ENCODE assay signal across 9 cellular contexts in the genomic region with DNA sequence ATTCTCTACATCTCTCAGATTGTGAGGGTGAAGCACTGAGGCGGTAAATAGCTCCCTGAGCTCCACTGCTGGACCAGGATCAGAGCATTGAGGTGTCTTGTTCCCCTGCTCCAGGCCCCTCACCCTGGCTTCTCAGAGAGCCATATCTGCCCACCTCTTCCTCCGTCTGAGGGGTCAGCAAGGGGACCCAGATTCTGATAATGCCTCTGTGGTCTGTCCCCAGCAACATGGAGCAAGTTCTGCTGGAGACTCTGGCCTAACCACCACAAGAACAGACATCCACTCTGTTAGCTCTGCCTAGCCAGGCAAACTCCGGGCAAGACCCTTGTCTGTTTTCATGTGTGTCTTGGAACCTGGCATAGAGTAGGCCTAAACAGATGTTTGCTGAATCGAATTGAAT. TPM values are rescaled to one million over a fixed set of nuclear protein-coding genes. Genes with fewer than 3 reads are reported as not detected.
DNase-seq lines count a peak whose midpoint lies in the region; ATAC-seq and TF ChIP-seq lines count a peak whose summit lies in the region.
"Had no signal": no experiment of that assay in that cellular context is flagged by ENCODE, and none has a peak within 500 bp of the region (broad histone marks: within the 10 kb centered on the region; RNA-seq: fewer than 3 reads in every experiment).

No MANE protein-coding gene starts in this region.

- no peaks in the 10 kb centered on the region for H4K20me1 ChIP-seq in SU-DHL-6 (ENCODE audit: low read depth, low read length)

- H3K9me3 Mint-ChIP-seq in activated T-cell treated with anti-CD3 and anti-CD28 coated beads, Interleukin-2, amount 50 U/mL, for 4 hours, result no peaks in the 10 kb centered on the region
- H3K9me3 Mint-ChIP-seq in effector memory CD8-positive, alpha-beta T cell, result no peaks in the 10 kb centered on the region
- H3K9me3 Mint-ChIP-seq in stimulated activated memory B cell treated with anti-CD40 and anti-IgM and Interleukin-4, amounts not matched to agents 10 μg/mL and 1 μg/mL and 100 μg/mL, for 72 hours, result no peaks in the 10 kb centered on the region

- H3K4me3 ChIP-seq in SU-DHL-6 (ENCODE audit: insufficient read depth, low read length, poor library complexity, severe bottlenecking) (peak overlapping the region; percentile 44), right atrium auricular region (no peak overlapping the region)
- H3K4me3 ChIP-seq: PC-9 had no signal

- peaks cover 0 to 30% of the 10 kb centered on the region in 2 donors for H3K4me1 ChIP-seq in right atrium auricular region

- H3K9me2 ChIP-seq in SU-DHL-6 (replicated peaks; ENCODE audit: insufficient read depth, low read length), result no peaks in the 10 kb centered on the region

- no peaks in the 10 kb centered on the region for H3K27me3 ChIP-seq in SU-DHL-6 (ENCODE audit: low read length)
- no peaks in the 10 kb centered on the region for H3K27me3 ChIP-seq in right atrium auricular region

- H3K79me2 ChIP-seq in SU-DHL-6 (ENCODE audit: insufficient read depth, low read length), result peaks cover 23% of the 10 kb centered on the region

- H2AFZ ChIP-seq in SU-DHL-6 (ENCODE audit: low read depth, low read length, severe bottlenecking), result peak overlapping the region; percentile 3
- H2AFZ ChIP-seq: PC-9 had no signal

- peaks cover 7% of the 10 kb centered on the region for H3K36me3 Mint-ChIP-seq in activated T-cell treated with anti-CD3 and anti-CD28 coated beads, Interleukin-2, amount 50 U/mL, for 4 hours (ENCODE audit: insufficient read depth)
- H3K36me3 Mint-ChIP-seq in effector memory CD8-positive, alpha-beta T cell (ENCODE audit: insufficient read depth), result peaks cover 25% of the 10 kb centered on the region
- H3K36me3 Mint-ChIP-seq in stimulated activated memory B cell treated with anti-CD40 and anti-IgM and Interleukin-4, amounts not matched to agents 10 μg/mL and 1 μg/mL and 100 μg/mL, for 72 hours, result peaks cover 17% of the 10 kb centered on the region

- H3K27ac Mint-ChIP-seq in effector memory CD8-positive, alpha-beta T cell, result peak overlapping the region; percentile 81 to 98
- H3K27ac Mint-ChIP-seq in stimulated activated memory B cell treated with anti-CD40 and anti-IgM and Interleukin-4, amounts not matched to agents 10 μg/mL and 1 μg/mL and 100 μg/mL, for 72 hours, result peak overlapping the region; percentile 82

- H3K9me3 ChIP-seq in SU-DHL-6 (ENCODE audit: insufficient read depth, low read length) (no peaks in the 10 kb centered on the region), right atrium auricular region (no peaks in the 10 kb centered on the region)

- H3K4me2 ChIP-seq in SU-DHL-6 (ENCODE audit: low read depth, low read length, poor library complexity, severe bottlenecking), result peak overlapping the region; percentile 77

- H3K4me3 Mint-ChIP-seq in activated T-cell treated with anti-CD3 and anti-CD28 coated beads, Interleukin-2, amount 50 U/mL, for 4 hours, result peak overlapping the region; percentile 91
- peak overlapping the region; percentile 94 to 96 for H3K4me3 Mint-ChIP-seq in effector memory CD8-positive, alpha-beta T cell
- peak overlapping the region; percentile 91 for H3K4me3 Mint-ChIP-seq in stimulated activated memory B cell treated with anti-CD40 and anti-IgM and Interleukin-4, amounts not matched to agents 10 μg/mL and 1 μg/mL and 100 μg/mL, for 72 hours

- ATAC-seq in activated T-cell treated with anti-CD3 and anti-CD28 coated beads, Interleukin-2, amount 50 U/mL, for 4 hours, result no peak
- no peak for ATAC-seq in effector memory CD8-positive, alpha-beta T cell (replicated peaks)
- ATAC-seq in stimulated activated memory B cell treated with anti-CD40 and anti-IgM and Interleukin-4, amounts not matched to agents 10 μg/mL and 1 μg/mL and 100 μg/mL, for 72 hours, result no peak
- ATAC-seq in HG02798 (IDR thresholded peaks at IDR 0.05; ENCODE audit: poor library complexity, unreplicated experiment), result no peak

- peak overlapping the region; percentile 68 for H3K9ac ChIP-seq in SU-DHL-6 (ENCODE audit: low read length)

- no peaks in the 10 kb centered on the region for H3K36me3 ChIP-seq in SU-DHL-6 (ENCODE audit: low read length)
- H3K36me3 ChIP-seq in right atrium auricular region, result no peaks in the 10 kb centered on the region

- peaks cover 74% of the 10 kb centered on the region for H3K4me1 Mint-ChIP-seq in activated T-cell treated with anti-CD3 and anti-CD28 coated beads, Interleukin-2, amount 50 U/mL, for 4 hours (ENCODE audit: low read depth)
- peaks cover 64 to 71% of the 10 kb centered on the region in 2 donors for H3K4me1 Mint-ChIP-seq in effector memory CD8-positive, alpha-beta T cell (ENCODE audit: low read depth in 2 of 2)
- H3K4me1 Mint-ChIP-seq in stimulated activated memory B cell treated with anti-CD40 and anti-IgM and Interleukin-4, amounts not matched to agents 10 μg/mL and 1 μg/mL and 100 μg/mL, for 72 hours, result peaks cover 84% of the 10 kb centered on the region

- no peak for DNase-seq in activated T-cell treated with anti-CD3 and anti-CD28 coated beads, Interleukin-2, amount 50 U/mL, for 4 hours
- DNase-seq in activated T-cell treated with anti-CD3 and anti-CD28 coated beads for 4 hours (no peak), right atrium auricular region (ENCODE audit: low spot score) (no peak), NCI-H748 treated with DMSO at 0.1 percent for 48 hours (lab: John Stamatoyannopoulos, UW) (no peak)
- no peak for DNase-seq in effector memory CD8-positive, alpha-beta T cell

- H3K27ac ChIP-seq in SU-DHL-6 (ENCODE audit: low read depth, low read length) (peak overlapping the region; percentile 67), right atrium auricular region (no peak overlapping the region)
- H3K27ac ChIP-seq: PC-9 had no signal

- no peaks in the 10 kb centered on the region for H3K27me3 Mint-ChIP-seq in activated T-cell treated with anti-CD3 and anti-CD28 coated beads, Interleukin-2, amount 50 U/mL, for 4 hours (ENCODE audit: low read depth)
- no peaks in the 10 kb centered on the region for H3K27me3 Mint-ChIP-seq in effector memory CD8-positive, alpha-beta T cell
- no peaks in the 10 kb centered on the region for H3K27me3 Mint-ChIP-seq in stimulated activated memory B cell treated with anti-CD40 and anti-IgM and Interleukin-4, amounts not matched to agents 10 μg/mL and 1 μg/mL and 100 μg/mL, for 72 hours

- peaks cover 2% of the 10 kb centered on the region; the same call in 1 of the 2 replicates for H3F3A ChIP-seq in SU-DHL-6 (ENCODE audit: insufficient read depth)

- no peak for TF ChIP-seq CTCF in SU-DHL-6 (IDR thresholded peaks at IDR 0.05; ENCODE audit: insufficient read depth, low read length, poor library complexity, severe bottlenecking)
- TF ChIP-seq CTCF in right atrium auricular region (IDR thresholded peaks at IDR 0.05), result no peak

RNA-seq across cellular contexts. Expression of a gene that starts 2.2 kb away (rescaled TPM):
- 10 to 100 TPM; 16.3 to 20.6 (median 17.0) TPM for total RNA-seq in activated T-cell treated with anti-CD3 and anti-CD28 coated beads, Interleukin-2, amount 50 U/mL, for 4 hours
- total RNA-seq in right atrium auricular region, result 1 to 10 TPM; 2.1 to 2.4 TPM

Comparison
In these comparisons a context has a peak if more than half of its experiments do, and no peak if none do; other contexts are left out.
1. RNA of a gene that starts 2.2 kb away (total RNA-seq): 16.3 to 20.6 TPM in activated T-cell treated with anti-CD3 and anti-CD28 coated beads, Interleukin-2, amount 50 U/mL, for 4 hours; 2.1 to 2.4 TPM in right atrium auricular region; every median in the first group is over 4 times any median in the second.
2. Peak in every context shown above with its lines, with median percentiles within 50 percentile points of each other: H3K4me3 Mint-ChIP-seq.